ENCODE assay signal across 38 cellular contexts in genomic region chr3:157388976-157389375, GRCh38. TPM values are rescaled to one million over a fixed set of nuclear protein-coding genes. Genes with fewer than 3 reads are reported as not detected.
DNase-seq lines count a peak whose midpoint lies in the region; ATAC-seq and TF ChIP-seq lines count a peak whose summit lies in the region.
"Had no signal": no experiment of that assay in that cellular context is flagged by ENCODE, and none has a peak within 500 bp of the region (broad histone marks: within the 10 kb centered on the region; RNA-seq: fewer than 3 reads in every experiment).

No MANE protein-coding gene starts in this region.

- ATAC-seq in HG03521 (IDR thresholded peaks at IDR 0.05; ENCODE audit: unreplicated experiment) (no peak), left cardiac atrium (no peak)
- ATAC-seq: activated CD4-positive, alpha-beta T cell treated with anti-CD3 and anti-CD28 coated beads for 36 hours; activated CD8-positive, alpha-beta T cell treated with anti-CD3 and anti-CD28 coated beads for 36 hours; left lobe of liver; Right ventricle myocardium inferior had no signal

- H3K27ac ChIP-seq in AG04450 (ENCODE audit: low read depth, low read length) = no peak overlapping the region
- no peak overlapping the region for H3K27ac ChIP-seq in ascending aorta
- H3K27ac ChIP-seq: adrenal gland, epithelial cell of prostate, HL-60, neural progenitor cell, parathyroid adenoma, PC-9, stomach, thyroid gland, uterus, VCaP had no signal

- peak; percentile 21 for DNase-seq in AG04450 (ENCODE audit: low read depth, low spot score)
- DNase-seq in HT1080 (ENCODE audit: low read depth) = peak; percentile 56
- DNase-seq in astrocyte of the spinal cord (ENCODE audit: low read depth, low spot score) = peak; percentile 35
- peak; percentile 39 for DNase-seq in fibroblast of the aortic adventitia (ENCODE audit: low read depth)
- no peak for DNase-seq in left cardiac atrium
- no peak for DNase-seq in ascending aorta (ENCODE audit: low spot score in 2 of 2)
- DNase-seq in NCI-H226 = no peak
- DNase-seq: 8988T; activated CD4-positive, alpha-beta T cell treated with anti-CD3 and anti-CD28 coated beads for 36 hours; activated CD8-positive, alpha-beta memory T cell treated with anti-CD3 and anti-CD28 coated beads, Interleukin-2, amount 50 U/mL, for 48 hours; activated CD8-positive, alpha-beta T cell treated with anti-CD3 and anti-CD28 coated beads for 36 hours; activated naive CD4-positive, alpha-beta T cell treated with anti-CD3 and anti-CD28 coated beads for 36 hours; adrenal gland; Calu3; CD4-positive, CD25-positive, alpha-beta regulatory T cell; DMS79; effector CD8-positive, alpha-beta T cell; foreskin melanocyte; GOT3; Karpas-422; NCI-H1417 treated with DMSO at 0.1 percent for 48 hours; NCI-H2029 treated with DMSO at 0.1 percent for 48 hours; NCI-H526; NK-92 treated with Interleukin-12 subunit alpha and Interleukin-12 subunit beta, amount 100 ng/mL, for 24 hours; PC-9; stimulated activated CD4-positive, alpha-beta T cell treated with anti-CD3 and anti-CD28 coated beads, Interleukin-2, amount 100 ng/mL, for 24 hours; stomach; thyroid gland; uterus had no signal

- no peak for TF ChIP-seq CTCF in AG04450 (IDR thresholded peaks at IDR 0.05; ENCODE audit: low read depth, low read length)
- no peak for TF ChIP-seq CTCF in astrocyte of the spinal cord (IDR thresholded peaks at IDR 0.05; ENCODE audit: low read depth, low read length)
- TF ChIP-seq CTCF in fibroblast of the aortic adventitia (IDR thresholded peaks at IDR 0.05; ENCODE audit: insufficient read depth, low read length) = no peak
- TF ChIP-seq CTCF in ascending aorta (IDR thresholded peaks at IDR 0.05) = no peak

- in situ Hi-C loops in astrocyte of the spinal cord (cut with HindIII; ENCODE audit: low sequenced_read_pairs) = no loop called here

- H3K36me3 ChIP-seq in ascending aorta = no peaks in the 10 kb centered on the region
- H3K36me3 ChIP-seq: adrenal gland, neural progenitor cell, stomach, thyroid gland, uterus had no signal

- H3K27me3 ChIP-seq in AG04450 (ENCODE audit: control insufficient read depth, insufficient read depth, low read length) (no peaks in the 10 kb centered on the region), ascending aorta (no peaks in the 10 kb centered on the region)
- H3K27me3 ChIP-seq: adrenal gland, neural progenitor cell, stomach, thyroid gland, uterus had no signal

- H3K9me3 ChIP-seq in AG04450 (ENCODE audit: control insufficient read depth, insufficient read depth, low read length) (peaks cover 3% of the 10 kb centered on the region; the same call in 1 of the 2 replicates), ascending aorta (no peaks in the 10 kb centered on the region)
- H3K9me3 ChIP-seq: adrenal gland, stomach, thyroid gland, uterus had no signal

- H3K4me1 ChIP-seq in ascending aorta = no peaks in the 10 kb centered on the region
- H3K4me1 ChIP-seq: parathyroid adenoma, stomach, thyroid gland, uterus had no signal

- CTCF ChIA-PET in AG04450 (lab: Charles Lee) = interaction anchor here (0.5 to 1.3 kb wide), 2 partner anchors 52 to 104 kb away, joined by 3 read pairs; no protein-coding TSS in a partner anchor

- POLR2A ChIA-PET in AG04450 (lab: Yijun Ruan, JAX) = no interaction called here

- H3K4me3 ChIP-seq in AG04450 (ENCODE audit: low read depth, low read length) (no peak overlapping the region), astrocyte of the spinal cord (ENCODE audit: low read depth, low read length) (no peak overlapping the region), fibroblast of the aortic adventitia (ENCODE audit: low read depth, low read length) (no peak overlapping the region), ascending aorta (no peak overlapping the region)
- H3K4me3 ChIP-seq: adrenal gland, neural progenitor cell, PC-9, stomach, thyroid gland, uterus had no signal

- intact Hi-C loops in left cardiac atrium (cut with DNase I) (no loop called here), ascending aorta (cut with DNase I) (no loop called here)

RNA-seq across cellular contexts. Expression of gene PTX3, which starts 47.7 kb away (rescaled TPM):
- polyA plus RNA-seq in AG04450 (2011; rRNA removed) = 210 and 235 TPM in 2 replicates
- 97.4 and 107 TPM in 2 replicates for polyA minus RNA-seq in AG04450 (2011; rRNA and poly(A)+ RNA removed)
- total RNA-seq in HT1080 (2014; rRNA removed; shearing (Covaris generic)) = 56.4 and 60.3 TPM in 2 replicates
- polyA plus RNA-seq in HT1080 (2015; cell fraction: cytosol; rRNA removed) = 70.0 and 75.6 TPM in 2 replicates
- polyA plus RNA-seq in HT1080 (2015; cell fraction: nucleus; rRNA removed) = 132 and 156 TPM in 2 replicates
- 175 and 216 TPM in 2 replicates for total RNA-seq in fibroblast of the aortic adventitia (ENCODE audit: low replicate concordance)
- total RNA-seq in left cardiac atrium = 10 to 100 TPM in 1 of 2 donors, 1 to 10 TPM in 1; 1.3 to 51.1 TPM
- 9.2 TPM for total RNA-seq in ascending aorta
- total RNA-seq: activated naive CD4-positive, alpha-beta T cell treated with anti-CD3 and anti-CD28 coated beads for 36 hours; T-helper 2 cell treated with Interferon-gamma antibody and Interleukin-4, amounts not matched to agents 100 ng/mL and 5 ng/mL, for 36 hours had no signal
- polyA plus RNA-seq: CD4-positive, CD25-positive, alpha-beta regulatory T cell had no signal

Comparison
In these comparisons a context has a peak if more than half of its experiments do, and no peak if none do; other contexts are left out.
1. DNase-seq: peak in AG04450 (single experiment), HT1080 (single experiment), astrocyte of the spinal cord (single experiment) and fibroblast of the aortic adventitia (single experiment); none in left cardiac atrium (single experiment), ascending aorta (0 of 2) and NCI-H226 (single experiment).